In the genomic region with DNA sequence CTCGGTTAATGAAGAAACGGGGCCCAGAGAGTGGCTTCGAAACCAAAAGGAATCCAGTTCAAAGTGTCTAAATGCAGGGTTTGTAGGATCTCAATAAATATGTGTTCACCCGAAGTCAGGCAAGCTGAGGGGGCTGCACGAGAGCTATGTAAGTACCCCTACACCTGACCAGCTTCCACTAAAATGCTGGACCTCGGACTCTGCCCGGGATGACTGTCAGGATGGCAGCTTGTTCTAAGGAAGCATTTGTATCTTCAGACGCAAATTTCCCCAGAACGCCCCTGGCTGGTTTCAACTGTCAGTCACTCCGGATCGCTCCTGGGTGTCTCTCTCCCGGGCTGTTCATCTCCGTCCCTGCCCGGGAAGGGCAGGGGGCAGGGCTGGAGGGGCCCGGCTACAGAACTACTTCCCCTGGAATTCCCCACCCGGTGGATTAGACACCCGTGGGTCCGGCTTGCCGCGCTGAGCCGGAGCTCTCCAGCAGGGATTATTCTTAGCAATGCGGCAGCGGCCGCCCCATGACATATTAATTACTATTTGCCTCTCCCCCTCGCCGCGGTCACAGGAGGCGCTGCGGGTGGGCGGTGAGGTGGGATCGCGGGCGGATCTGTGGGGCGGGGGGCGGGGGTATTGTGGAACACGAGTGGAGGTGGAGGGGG, we compare ENCODE assay signal across 1 cellular context.
TF ChIP-seq lines count a peak whose summit lies in the region.

No MANE protein-coding gene starts in this region.

TF ChIP-seq in WTC11, 78 proteins besides CTCF, POLR2A, EP300 and RAD21 (continued from another document):
- TF ChIP-seq, protein P1, sequence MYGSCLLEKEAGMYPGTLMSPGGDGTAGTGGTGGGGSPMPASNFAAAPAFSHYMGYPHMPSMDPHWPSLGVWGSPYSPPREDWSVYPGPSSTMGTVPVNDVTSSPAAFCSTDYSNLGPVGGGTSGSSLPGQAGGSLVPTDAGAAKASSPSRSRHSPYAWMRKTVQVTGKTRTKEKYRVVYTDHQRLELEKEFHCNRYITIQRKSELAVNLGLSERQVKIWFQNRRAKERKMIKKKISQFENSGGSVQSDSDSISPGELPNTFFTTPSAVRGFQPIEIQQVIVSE (CRISPR knock-in tag; IDR thresholded peaks at IDR 0.05; ENCODE audit: borderline replicate concordance): no peak
- TF ChIP-seq FOXK1 (CRISPR knock-in tag; IDR thresholded peaks at IDR 0.05): no peak
TF ChIP-seq in WTC11: peak in this region for 0.
